28 cellular contexts compared by ENCODE assay signal in genomic region chr22:46871826-46872225, GRCh38.
"Had no signal": no experiment of that assay in that cellular context is flagged by ENCODE, and none has a peak within 500 bp of the region (broad histone marks: within the 10 kb centered on the region; RNA-seq: fewer than 3 reads in every experiment).

No MANE protein-coding gene starts in this region.

- H2AFZ ChIP-seq: neural progenitor cell, parathyroid adenoma had no signal

- H3K27me3 Mint-ChIP-seq: progenitor cell of endocrine pancreas; stimulated activated naive B cell treated with anti-CD40 and anti-IgM and Interleukin-4, amounts not matched to agents 10 μg/mL and 1 μg/mL and 100 μg/mL, for 72 hours; stimulated activated naive CD8-positive, alpha-beta T cell treated with anti-CD3 and anti-CD28 coated beads, Interleukin-15, Interleukin-2, amounts not matched to agents 100 ng/mL and 50 ng/mL, for 24 hours had no signal

- H3K9me3 ChIP-seq: ovary, thyroid gland, vagina had no signal

- H3K4me1 ChIP-seq: neural progenitor cell, parathyroid adenoma, psoas muscle, thyroid gland, vagina had no signal

- H3K9ac ChIP-seq: neural progenitor cell, parathyroid adenoma had no signal

- DNase-seq: natural killer cell; occipital lobe; ovary; posterior cingulate gyrus; psoas muscle; right cardiac atrium; stimulated activated CD4-positive, alpha-beta T cell treated with anti-CD3 and anti-CD28 coated beads, Interleukin-15, amount 100 ng/mL, for 24 hours; stimulated activated CD4-positive, alpha-beta T cell treated with anti-CD3 and anti-CD28 coated beads, Interleukin-2, amount 100 ng/mL, for 24 hours; stimulated activated CD4-positive, alpha-beta T cell treated with anti-CD3 and anti-CD28 coated beads, Interleukin-2, amount 100 ng/mL, for 48 hours; stimulated activated CD4-positive, alpha-beta T cell treated with anti-CD3 and anti-CD28 coated beads, Interleukin-4, amount 100 ng/mL, for 24 hours; stimulated activated naive B cell treated with anti-CD40 and anti-IgM and Interleukin-4, amounts not matched to agents 10 μg/mL and 1 μg/mL and 100 μg/mL, for 72 hours; stimulated activated naive CD4-positive, alpha-beta T cell treated with Interleukin-2 at 50 U/mL for 16 hours; stomach; thyroid gland; trophoblast cell; upper lobe of left lung had no signal

- H3K4me3 ChIP-seq: neural progenitor cell, ovary, psoas muscle, skin epidermis, stomach, thoracic aorta, thyroid gland, tibial nerve, upper lobe of left lung, vagina had no signal

- H3K4me1 Mint-ChIP-seq: neural progenitor cell had no signal

- FAIRE-seq: urothelium cell line had no signal

- H3K27me3 ChIP-seq: neural progenitor cell, ovary, stomach, thyroid gland, tibial nerve, upper lobe of left lung, vagina had no signal

- ATAC-seq: natural killer cell; psoas muscle; right cardiac atrium; sciatic nerve; stimulated activated effector memory CD8-positive, alpha-beta T cell treated with anti-CD3 and anti-CD28 coated beads, Interleukin-12 subunit alpha, Interleukin-12 subunit beta, amount 100 ng/mL, for 72 hours; stimulated activated naive B cell treated with anti-CD40 and anti-IgM and Interleukin-4, amounts not matched to agents 10 μg/mL and 1 μg/mL and 100 μg/mL, for 72 hours had no signal

- H3K27ac ChIP-seq: neural progenitor cell, ovary, parathyroid adenoma, psoas muscle, skin epidermis, stomach, thoracic aorta, thyroid gland, tibial nerve, upper lobe of left lung, vagina had no signal

- H3K4me2 ChIP-seq: neural progenitor cell had no signal

- H3K36me3 ChIP-seq: ovary, thoracic aorta, thyroid gland, upper lobe of left lung, vagina had no signal

- H3K4me3 Mint-ChIP-seq: natural killer cell; nephron; neural progenitor cell; stimulated activated effector memory CD8-positive, alpha-beta T cell treated with anti-CD3 and anti-CD28 coated beads, Interleukin-12 subunit alpha, Interleukin-12 subunit beta, amount 100 ng/mL, for 72 hours; stimulated activated naive B cell treated with anti-CD40 and anti-IgM and Interleukin-4, amounts not matched to agents 10 μg/mL and 1 μg/mL and 100 μg/mL, for 72 hours; stimulated activated naive CD8-positive, alpha-beta T cell treated with anti-CD3 and anti-CD28 coated beads, Interleukin-15, Interleukin-2, amounts not matched to agents 100 ng/mL and 50 ng/mL, for 24 hours had no signal

- H3K27ac Mint-ChIP-seq: nephron; neural progenitor cell; progenitor cell of endocrine pancreas; stimulated activated effector memory CD8-positive, alpha-beta T cell treated with anti-CD3 and anti-CD28 coated beads, Interleukin-12 subunit alpha, Interleukin-12 subunit beta, amount 100 ng/mL, for 72 hours; stimulated activated naive B cell treated with anti-CD40 and anti-IgM and Interleukin-4, amounts not matched to agents 10 μg/mL and 1 μg/mL and 100 μg/mL, for 72 hours; stimulated activated naive CD8-positive, alpha-beta T cell treated with anti-CD3 and anti-CD28 coated beads, Interleukin-15, Interleukin-2, amounts not matched to agents 100 ng/mL and 50 ng/mL, for 24 hours had no signal
